ENCODE assay signal across 14 cellular contexts in genomic region chr5:56746553-56746952, GRCh38.
DNase-seq lines count a peak whose midpoint lies in the region; ATAC-seq and TF ChIP-seq lines count a peak whose summit lies in the region.
"Had no signal": no experiment of that assay in that cellular context is flagged by ENCODE, and none has a peak within 500 bp of the region (broad histone marks: within the 10 kb centered on the region; RNA-seq: fewer than 3 reads in every experiment).

No MANE protein-coding gene starts in this region.

- no peaks in the 10 kb centered on the region for H4K20me1 ChIP-seq in BLaER1
- no peaks in the 10 kb centered on the region for H4K20me1 ChIP-seq in Karpas-422 (ENCODE audit: insufficient read depth, low read depth, low read length)
- no peaks in the 10 kb centered on the region for H4K20me1 ChIP-seq in OCI-LY7 (ENCODE audit: insufficient read depth, low read length)

- H3K4me1 ChIP-seq in BLaER1 (peaks cover 43% of the 10 kb centered on the region), Karpas-422 (ENCODE audit: low read length) (peaks cover 39% of the 10 kb centered on the region), OCI-LY7 (ENCODE audit: insufficient read depth, low read length, poor library complexity, severe bottlenecking) (peaks cover 25% of the 10 kb centered on the region)

- CTCF ChIA-PET in OCI-LY7 (lab: Charles Lee; ENCODE audit: unreplicated experiment) = no interaction called here

- H3K9ac ChIP-seq in BLaER1 (no peak overlapping the region), Karpas-422 (ENCODE audit: low read length) (peak overlapping the region; percentile 10; the same call in 1 of the 2 replicates)

- H3K9me2 ChIP-seq in Karpas-422 (replicated peaks; ENCODE audit: insufficient read depth, low read length) (no peaks in the 10 kb centered on the region), OCI-LY7 (ENCODE audit: insufficient read depth, low read length) (no peaks in the 10 kb centered on the region)

- H3K4me1 Mint-ChIP-seq in naive B cell = peaks cover 35 to 68% (median 54%) of the 10 kb centered on the region in 3 donors
- H3K4me1 Mint-ChIP-seq: CD8-positive, alpha-beta memory T cell had no signal

- H3K36me3 Mint-ChIP-seq in naive B cell = peaks cover 0 to 7% of the 10 kb centered on the region in 2 donors

- no peak for DNase-seq in Karpas-422
- DNase-seq in OCI-LY7 (ENCODE audit: low spot score) = no peak
- no peak for DNase-seq in naive B cell
- no peak for DNase-seq in NCI-H187 treated with DMSO at 0.1 percent for 48 hours (lab: John Stamatoyannopoulos, UW)
- DNase-seq in COLO829 (ENCODE audit: low spot score) = no peak
- no peak for DNase-seq in AG08395 (ENCODE audit: low spot score)
- DNase-seq: ACHN; BE2C; CD8-positive, alpha-beta memory T cell; DMS53; HCEC 1CT had no signal

- H3K4me2 ChIP-seq in BLaER1 (peak overlapping the region; percentile 59), Karpas-422 (ENCODE audit: low read depth, low read length, poor library complexity, severe bottlenecking) (peak overlapping the region; percentile 70), OCI-LY7 (ENCODE audit: low read length) (peak overlapping the region; percentile 56; the same call in 1 of the 2 replicates)

- POLR2A ChIA-PET in OCI-LY7 (lab: Charles Lee) = interaction anchor here (0.5 to 3.0 kb wide), 6 partner anchors 8 to 87 kb away, joined by 3 to 9 read pairs (median 4); no protein-coding TSS in a partner anchor

- H3K27ac ChIP-seq in BLaER1 = peak overlapping the region; percentile 67
- H3K27ac ChIP-seq in Karpas-422 (ENCODE audit: low read length) = peak overlapping the region; percentile 90
- peak overlapping the region; percentile 54 for H3K27ac ChIP-seq in OCI-LY7 (ENCODE audit: low read depth, low read length, poor library complexity, severe bottlenecking)

- BruUV-seq in OCI-LY7 (replicated peaks; lab: Mats Ljungman, UMichigan) = no TSS peak

- peak overlapping the region in 7 of 8 donors; percentile 15 to 79 (median 72) for H3K4me3 Mint-ChIP-seq in naive B cell
- H3K4me3 Mint-ChIP-seq: CD8-positive, alpha-beta memory T cell had no signal

- H3K27ac Mint-ChIP-seq in naive B cell = peak overlapping the region; percentile 86 to 99 (median 96)
- H3K27ac Mint-ChIP-seq: CD8-positive, alpha-beta memory T cell had no signal

- H2AFZ ChIP-seq in Karpas-422 (ENCODE audit: low read length) (0 out of 2 replicates have a peak overlapping the region, but pooled peaks have one; percentile 45), OCI-LY7 (ENCODE audit: low read length) (peak overlapping the region; percentile 93; the same call in 1 of the 2 replicates)

- intact Hi-C loops in OCI-LY7 (cut with micrococcal nuclease; ENCODE audit: unreplicated experiment) = no loop called here

- no peaks in the 10 kb centered on the region for H3K79me2 ChIP-seq in Karpas-422 (ENCODE audit: low read length)
- H3K79me2 ChIP-seq in OCI-LY7 (ENCODE audit: insufficient read depth, low read depth, low read length) = no peaks in the 10 kb centered on the region

- H3K36me3 ChIP-seq in BLaER1 = peaks cover 12% of the 10 kb centered on the region; the same call in 1 of the 2 replicates
- no peaks in the 10 kb centered on the region for H3K36me3 ChIP-seq in Karpas-422 (ENCODE audit: insufficient read depth, low read length)
- no peaks in the 10 kb centered on the region; the same call in 1 of the 2 replicates for H3K36me3 ChIP-seq in OCI-LY7 (ENCODE audit: insufficient read depth, low read length)
- H3K36me3 ChIP-seq: BE2C had no signal

- peaks cover 52% of the 10 kb centered on the region for H3K9me3 ChIP-seq in BLaER1
- H3K9me3 ChIP-seq in Karpas-422 (ENCODE audit: low read length) = no peaks in the 10 kb centered on the region
- H3K9me3 ChIP-seq in OCI-LY7 (ENCODE audit: low read length) = peaks cover 1% of the 10 kb centered on the region; the same call in 1 of the 2 replicates
- H3K9me3 ChIP-seq: BE2C had no signal

- no peak for TF ChIP-seq CTCF in OCI-LY7 (conservative IDR thresholded peaks at IDR 0.05; ENCODE audit: low read length)

- H3K27me3 Mint-ChIP-seq in naive B cell = no peaks in the 10 kb centered on the region
- H3K27me3 Mint-ChIP-seq: IgD-negative memory B cell had no signal

- no peak overlapping the region for H3K4me3 ChIP-seq in BLaER1
- H3K4me3 ChIP-seq in Karpas-422 (ENCODE audit: low read length) = peak overlapping the region; percentile 33; the same call in 1 of the 2 replicates
- H3K4me3 ChIP-seq in OCI-LY7 (ENCODE audit: low read depth, low read length, poor library complexity, severe bottlenecking) = peak overlapping the region; percentile 35

- ATAC-seq in naive B cell (ENCODE audit: low read depth in 2 of 2) (peak; percentile 58 to 61), HG03520 (IDR thresholded peaks at IDR 0.05; ENCODE audit: unreplicated experiment) (no peak)

- no peaks in the 10 kb centered on the region for H3K27me3 ChIP-seq in BLaER1
- H3K27me3 ChIP-seq in Karpas-422 (ENCODE audit: low read length) = no peaks in the 10 kb centered on the region
- H3K27me3 ChIP-seq: BE2C had no signal

- H3K9me3 Mint-ChIP-seq in naive B cell = peaks cover 0 to 4% (median under 1%) of the 10 kb centered on the region in 7 donors
